11 cellular contexts compared by ENCODE assay signal in the genomic region with DNA sequence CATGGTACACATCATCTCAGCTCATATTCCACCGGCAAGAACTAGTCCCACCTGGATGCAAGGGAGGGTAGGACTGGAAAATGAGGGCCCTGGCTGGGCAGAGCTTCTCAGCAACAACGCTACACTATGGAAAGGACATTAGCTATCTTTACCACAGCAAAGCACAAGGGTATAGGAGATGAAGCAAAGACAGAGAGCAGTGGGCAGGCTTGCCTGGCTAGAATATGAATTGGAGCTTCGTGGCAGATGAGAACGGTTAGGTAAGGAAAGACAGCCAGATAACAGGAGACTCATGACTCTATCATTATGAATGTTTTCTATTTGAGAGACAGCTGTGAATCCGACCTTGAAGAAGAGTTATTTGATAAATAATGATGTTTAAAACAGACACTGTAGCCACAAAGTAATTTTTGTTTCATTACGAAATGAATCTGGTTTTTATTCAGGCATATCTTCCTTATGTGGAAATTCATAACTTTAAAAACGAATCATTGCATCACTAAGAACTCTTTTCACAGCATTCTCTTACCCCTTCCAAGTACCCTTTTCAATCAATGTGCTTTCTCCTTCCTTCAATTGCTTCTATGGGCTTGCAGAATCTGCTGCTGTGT.
"Had no signal": no experiment of that assay in that cellular context is flagged by ENCODE, and none has a peak within 500 bp of the region (broad histone marks: within the 10 kb centered on the region; RNA-seq: fewer than 3 reads in every experiment).

No MANE protein-coding gene starts in this region.

- H3K27ac ChIP-seq: adrenal gland, body of pancreas, psoas muscle, upper lobe of left lung had no signal

- H3K36me3 ChIP-seq: adrenal gland, upper lobe of left lung had no signal

- H3K9me3 ChIP-seq: adrenal gland, body of pancreas, psoas muscle, upper lobe of left lung had no signal

- H3K27me3 ChIP-seq: adrenal gland, body of pancreas, upper lobe of left lung had no signal

- H3K4me1 ChIP-seq: adrenal gland, body of pancreas, upper lobe of left lung had no signal

- H3K4me3 ChIP-seq: adrenal gland, body of pancreas, psoas muscle, upper lobe of left lung had no signal

- DNase-seq: activated B cell treated with CpG ODN at 0.5 μM for 24 hours; activated CD4-positive, alpha-beta T cell treated with anti-CD3 and anti-CD28 coated beads, Interleukin-2, amount 10 ng/mL, durations not matched to agents 7 days and 5 days; activated CD8-positive, alpha-beta memory T cell treated with anti-CD3 and anti-CD28 coated beads for 24 hours; activated naive CD4-positive, alpha-beta T cell treated with anti-CD3 and anti-CD28 coated beads, Interleukin-2, amount 10 ng/mL, durations not matched to agents 7 days and 5 days; adrenal gland; body of pancreas; effector memory CD4-positive, alpha-beta T cell; occipital lobe; psoas muscle; stimulated activated CD4-positive, alpha-beta T cell treated with anti-CD3 and anti-CD28 coated beads, Interleukin-4, amount 100 ng/mL, for 24 hours; upper lobe of left lung had no signal
